ENCODE assay signal across 19 cellular contexts in the genomic region with DNA sequence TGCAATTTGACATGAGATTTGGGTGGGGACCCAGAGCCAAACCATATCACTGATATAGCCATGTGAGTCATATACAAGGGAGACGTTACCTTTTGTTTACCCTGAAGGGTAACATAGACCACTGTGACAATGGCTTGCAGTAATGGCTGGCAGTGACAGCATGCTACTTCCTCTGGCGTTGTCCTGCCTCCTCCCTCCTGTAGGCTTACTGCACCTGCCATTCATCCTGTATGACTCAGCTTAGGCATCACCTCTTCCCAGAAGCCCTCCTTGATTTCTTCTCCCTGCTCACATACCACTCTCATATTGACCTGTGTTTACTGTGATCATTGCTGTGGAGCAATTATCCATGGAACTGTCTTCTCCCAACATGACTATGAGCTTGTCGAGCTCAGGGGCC. TPM values are rescaled to one million over a fixed set of nuclear protein-coding genes. Genes with fewer than 3 reads are reported as not detected.
DNase-seq lines count a peak whose midpoint lies in the region; ATAC-seq and TF ChIP-seq lines count a peak whose summit lies in the region.
"Had no signal": no experiment of that assay in that cellular context is flagged by ENCODE, and none has a peak within 500 bp of the region (broad histone marks: within the 10 kb centered on the region; RNA-seq: fewer than 3 reads in every experiment).

No MANE protein-coding gene starts in this region.

- H3K4me3 Mint-ChIP-seq in activated naive CD4-positive, alpha-beta T cell treated with anti-CD3 and anti-CD28 coated beads for 36 hours, result no peak overlapping the region
- no peak overlapping the region for H3K4me3 Mint-ChIP-seq in activated CD8-positive, alpha-beta T cell treated with anti-CD3 and anti-CD28 coated beads, Interleukin-2, amount 10 ng/mL, durations not matched to agents 7 days and 5 days
- H3K4me3 Mint-ChIP-seq: activated CD4-positive, alpha-beta T cell treated with anti-CD3 and anti-CD28 coated beads, Interleukin-2, amount 10 ng/mL, durations not matched to agents 24 days and 14 days; natural killer cell treated with Interleukin-12 subunit alpha and Interleukin-12 subunit beta and Interleukin-15 and Interleukin-18, amount 100 ng/mL, for 72 hours; stimulated activated memory B cell treated with anti-CD40 and anti-IgM and Interleukin-4, amounts not matched to agents 10 μg/mL and 1 μg/mL and 100 μg/mL, for 72 hours had no signal

- POLR2A ChIA-PET in activated CD8-positive, alpha-beta T cell treated with anti-CD3 and anti-CD28 coated beads, Interleukin-2, amount 10 ng/mL, durations not matched to agents 7 days and 5 days (lab: Charles Lee), result no interaction called here

- peak; percentile 49 for DNase-seq in activated naive CD4-positive, alpha-beta T cell treated with anti-CD3 and anti-CD28 coated beads for 36 hours
- no peak for DNase-seq in activated naive CD4-positive, alpha-beta T cell treated with anti-CD3 and anti-CD28 coated beads, Interleukin-2, amount 50 U/mL, for 16 hours
- DNase-seq in HT1080 (ENCODE audit: low read depth) (peak; percentile 8), mucosa of descending colon (no peak), SIG-M5 treated with dmso at 0.1 percent for 504 hours (lab: John Stamatoyannopoulos, UW; ENCODE audit: unreplicated experiment) (no peak), retina (no peak)
- DNase-seq in activated CD8-positive, alpha-beta T cell treated with anti-CD3 and anti-CD28 coated beads, Interleukin-2, amount 10 ng/mL, durations not matched to agents 7 days and 5 days, result peak; percentile 46
- DNase-seq: activated CD4-positive, alpha-beta T cell treated with anti-CD3 and anti-CD28 coated beads, Interleukin-2, amount 10 ng/mL, durations not matched to agents 24 days and 14 days; activated naive CD4-positive, alpha-beta T cell; DMS 273 treated with DMSO at 0.1 percent for 48 hours; effector memory CD4-positive, alpha-beta T cell; NCI-H1092; NCI-H510A treated with DMSO at 0.1 percent for 48 hours had no signal

- CTCF ChIA-PET in activated naive CD4-positive, alpha-beta T cell treated with anti-CD3 and anti-CD28 coated beads for 36 hours (lab: Charles Lee), result interaction anchor here (0.6 to 1.1 kb wide), 3 partner anchors 19 to 71 kb away, joined by 3 to 5 read pairs (median 4); no protein-coding TSS in a partner anchor
- CTCF ChIA-PET in activated CD8-positive, alpha-beta T cell treated with anti-CD3 and anti-CD28 coated beads, Interleukin-2, amount 10 ng/mL, durations not matched to agents 7 days and 5 days (lab: Charles Lee), result interaction anchor here (2.6 kb wide), 1 partner anchor 24 kb away, joined by 11 read pairs; no protein-coding TSS in a partner anchor

- no peaks in the 10 kb centered on the region for H3K9me3 Mint-ChIP-seq in activated naive CD4-positive, alpha-beta T cell treated with anti-CD3 and anti-CD28 coated beads for 36 hours
- no peaks in the 10 kb centered on the region for H3K9me3 Mint-ChIP-seq in activated CD8-positive, alpha-beta T cell treated with anti-CD3 and anti-CD28 coated beads, Interleukin-2, amount 10 ng/mL, durations not matched to agents 7 days and 5 days (ENCODE audit: insufficient read depth)
- H3K9me3 Mint-ChIP-seq: activated CD4-positive, alpha-beta T cell treated with anti-CD3 and anti-CD28 coated beads, Interleukin-2, amount 10 ng/mL, durations not matched to agents 24 days and 14 days; natural killer cell treated with Interleukin-12 subunit alpha and Interleukin-12 subunit beta and Interleukin-15 and Interleukin-18, amount 100 ng/mL, for 72 hours had no signal

- H3K36me3 ChIP-seq in mucosa of descending colon (ENCODE audit: low read depth), result no peaks in the 10 kb centered on the region
- H3K36me3 ChIP-seq: thyroid gland had no signal

- H3K4me1 ChIP-seq in mucosa of descending colon (ENCODE audit: low read depth), result no peaks in the 10 kb centered on the region
- H3K4me1 ChIP-seq: parathyroid adenoma, thyroid gland had no signal

- peaks cover 11% of the 10 kb centered on the region for H3K27me3 Mint-ChIP-seq in activated naive CD4-positive, alpha-beta T cell treated with anti-CD3 and anti-CD28 coated beads for 36 hours (ENCODE audit: low read depth)
- H3K27me3 Mint-ChIP-seq in activated CD8-positive, alpha-beta T cell treated with anti-CD3 and anti-CD28 coated beads, Interleukin-2, amount 10 ng/mL, durations not matched to agents 7 days and 5 days (ENCODE audit: low read depth), result peaks cover 36% of the 10 kb centered on the region

- H3K4me3 ChIP-seq in mucosa of descending colon, result no peak overlapping the region
- H3K4me3 ChIP-seq: thyroid gland had no signal

- H3K27ac Mint-ChIP-seq in activated naive CD4-positive, alpha-beta T cell treated with anti-CD3 and anti-CD28 coated beads for 36 hours, result no peak overlapping the region
- H3K27ac Mint-ChIP-seq in activated CD8-positive, alpha-beta T cell treated with anti-CD3 and anti-CD28 coated beads, Interleukin-2, amount 10 ng/mL, durations not matched to agents 7 days and 5 days, result no peak overlapping the region
- H3K27ac Mint-ChIP-seq: activated CD4-positive, alpha-beta T cell treated with anti-CD3 and anti-CD28 coated beads, Interleukin-2, amount 10 ng/mL, durations not matched to agents 24 days and 14 days; natural killer cell treated with Interleukin-12 subunit alpha and Interleukin-12 subunit beta and Interleukin-15 and Interleukin-18, amount 100 ng/mL, for 72 hours; stimulated activated memory B cell treated with anti-CD40 and anti-IgM and Interleukin-4, amounts not matched to agents 10 μg/mL and 1 μg/mL and 100 μg/mL, for 72 hours had no signal

- peaks cover 13% of the 10 kb centered on the region for H3K4me1 Mint-ChIP-seq in activated naive CD4-positive, alpha-beta T cell treated with anti-CD3 and anti-CD28 coated beads for 36 hours (ENCODE audit: low read depth)
- H3K4me1 Mint-ChIP-seq in activated CD8-positive, alpha-beta T cell treated with anti-CD3 and anti-CD28 coated beads, Interleukin-2, amount 10 ng/mL, durations not matched to agents 7 days and 5 days (ENCODE audit: low read depth), result peaks cover 39% of the 10 kb centered on the region

- no peaks in the 10 kb centered on the region for H3K9me3 ChIP-seq in mucosa of descending colon
- H3K9me3 ChIP-seq: thyroid gland had no signal

- no peaks in the 10 kb centered on the region for H3K36me3 Mint-ChIP-seq in activated naive CD4-positive, alpha-beta T cell treated with anti-CD3 and anti-CD28 coated beads for 36 hours (ENCODE audit: low read depth)
- no peaks in the 10 kb centered on the region for H3K36me3 Mint-ChIP-seq in activated CD8-positive, alpha-beta T cell treated with anti-CD3 and anti-CD28 coated beads, Interleukin-2, amount 10 ng/mL, durations not matched to agents 7 days and 5 days (ENCODE audit: low read depth)
- H3K36me3 Mint-ChIP-seq: natural killer cell treated with Interleukin-12 subunit alpha and Interleukin-12 subunit beta and Interleukin-15 and Interleukin-18, amount 100 ng/mL, for 72 hours had no signal

- intact Hi-C loops in activated naive CD4-positive, alpha-beta T cell treated with anti-CD3 and anti-CD28 coated beads for 36 hours (cut with micrococcal nuclease), result no loop called here
- intact Hi-C loops in mucosa of descending colon (cut with DNase I, micrococcal nuclease), result no loop called here

- TF ChIP-seq CTCF in mucosa of descending colon (IDR thresholded peaks at IDR 0.05), result no peak

- ATAC-seq in activated CD8-positive, alpha-beta T cell treated with anti-CD3 and anti-CD28 coated beads, Interleukin-2, amount 10 ng/mL, durations not matched to agents 7 days and 5 days, result peak; percentile 38
- ATAC-seq in mucosa of descending colon (peak; percentile 59), HG03159 (IDR thresholded peaks at IDR 0.05; ENCODE audit: unreplicated experiment) (no peak)
- ATAC-seq: natural killer cell treated with Interleukin-12 subunit alpha and Interleukin-12 subunit beta and Interleukin-15 and Interleukin-18, amount 100 ng/mL, for 72 hours; stimulated activated memory B cell treated with anti-CD40 and anti-IgM and Interleukin-4, amounts not matched to agents 10 μg/mL and 1 μg/mL and 100 μg/mL, for 72 hours had no signal

RNA-seq across cellular contexts. Expression of gene PVALB, which starts 12.0 kb away (rescaled TPM):
- not detected for total RNA-seq in activated naive CD4-positive, alpha-beta T cell treated with anti-CD3 and anti-CD28 coated beads for 36 hours
- not detected in 2 replicates for total RNA-seq in HT1080 (2014; rRNA removed; shearing (Covaris generic))
- polyA plus RNA-seq in HT1080 (2015; cell fraction: cytosol; rRNA removed), result not detected in 2 replicates
- not detected in 2 replicates for polyA plus RNA-seq in HT1080 (2015; cell fraction: nucleus; rRNA removed)
- not detected for total RNA-seq in activated CD8-positive, alpha-beta T cell treated with anti-CD3 and anti-CD28 coated beads, Interleukin-2, amount 10 ng/mL, durations not matched to agents 7 days and 5 days
- total RNA-seq in mucosa of descending colon, result not detected
- total RNA-seq: activated CD4-positive, alpha-beta T cell treated with anti-CD3 and anti-CD28 coated beads, Interleukin-2, amount 10 ng/mL, durations not matched to agents 24 days and 14 days; astrocyte; natural killer cell treated with Interleukin-12 subunit alpha and Interleukin-12 subunit beta and Interleukin-15 and Interleukin-18, amount 100 ng/mL, for 72 hours; thyroid gland had no signal

RNA-seq across cellular contexts. Expression of gene NCF4, which starts 32.0 kb away (rescaled TPM):
- total RNA-seq in activated naive CD4-positive, alpha-beta T cell treated with anti-CD3 and anti-CD28 coated beads for 36 hours, result under 1 TPM; 0.37 to 0.50 TPM
- not detected in 2 replicates for total RNA-seq in HT1080 (2014; rRNA removed; shearing (Covaris generic))
- polyA plus RNA-seq in HT1080 (2015; cell fraction: cytosol; rRNA removed), result not detected in 2 replicates
- polyA plus RNA-seq in HT1080 (2015; cell fraction: nucleus; rRNA removed), result not detected in 2 replicates
- total RNA-seq in activated CD8-positive, alpha-beta T cell treated with anti-CD3 and anti-CD28 coated beads, Interleukin-2, amount 10 ng/mL, durations not matched to agents 7 days and 5 days, result 10 to 100 TPM; 44.1 to 48.2 TPM
- total RNA-seq in mucosa of descending colon, result 10 to 100 TPM in 2 of 3 donors, 1 to 10 TPM in 1; 6.3 to 15.2 (median 14.8) TPM
- total RNA-seq: astrocyte had no signal

RNA-seq across cellular contexts. Expression of gene IFT27, which starts 52.9 kb away (rescaled TPM):
- total RNA-seq in activated naive CD4-positive, alpha-beta T cell treated with anti-CD3 and anti-CD28 coated beads for 36 hours, result 10 to 100 TPM; 15.7 to 16.2 TPM
- 0.10 and 0.29 TPM in 2 replicates for total RNA-seq in HT1080 (2014; rRNA removed; shearing (Covaris generic))
- polyA plus RNA-seq in HT1080 (2015; cell fraction: cytosol; rRNA removed), result 1.1 and 1.6 TPM in 2 replicates
- 3.0 and 6.0 TPM in 2 replicates for polyA plus RNA-seq in HT1080 (2015; cell fraction: nucleus; rRNA removed)
- 10 to 100 TPM; 26.5 to 27.2 TPM for total RNA-seq in activated CD8-positive, alpha-beta T cell treated with anti-CD3 and anti-CD28 coated beads, Interleukin-2, amount 10 ng/mL, durations not matched to agents 7 days and 5 days
- total RNA-seq in mucosa of descending colon, result 10 to 100 TPM; 29.0 to 37.2 (median 29.7) TPM

Comparison
In these comparisons a context has a peak if more than half of its experiments do, and no peak if none do; other contexts are left out.
1. DNase-seq: peak in activated naive CD4-positive, alpha-beta T cell treated with anti-CD3 and anti-CD28 coated beads for 36 hours (single experiment), HT1080 (single experiment) and activated CD8-positive, alpha-beta T cell treated with anti-CD3 and anti-CD28 coated beads, Interleukin-2, amount 10 ng/mL, durations not matched to agents 7 days and 5 days (single experiment); none in activated naive CD4-positive, alpha-beta T cell treated with anti-CD3 and anti-CD28 coated beads, Interleukin-2, amount 50 U/mL, for 16 hours (single experiment), mucosa of descending colon (0 of 3), SIG-M5 treated with dmso at 0.1 percent for 504 hours (single experiment) and retina (single experiment).
2. RNA of gene IFT27, which starts 52.9 kb away (total RNA-seq): 29.0 to 37.2 TPM in mucosa of descending colon, 26.5 to 27.2 TPM in activated CD8-positive, alpha-beta T cell treated with anti-CD3 and anti-CD28 coated beads, Interleukin-2, amount 10 ng/mL, durations not matched to agents 7 days and 5 days and 15.7 to 16.2 TPM in activated naive CD4-positive, alpha-beta T cell treated with anti-CD3 and anti-CD28 coated beads for 36 hours; 0.10 to 0.29 TPM in HT1080; every median in the first group is over 10 times any median in the second.